6 cellular contexts compared by ENCODE assay signal in the genomic region with DNA sequence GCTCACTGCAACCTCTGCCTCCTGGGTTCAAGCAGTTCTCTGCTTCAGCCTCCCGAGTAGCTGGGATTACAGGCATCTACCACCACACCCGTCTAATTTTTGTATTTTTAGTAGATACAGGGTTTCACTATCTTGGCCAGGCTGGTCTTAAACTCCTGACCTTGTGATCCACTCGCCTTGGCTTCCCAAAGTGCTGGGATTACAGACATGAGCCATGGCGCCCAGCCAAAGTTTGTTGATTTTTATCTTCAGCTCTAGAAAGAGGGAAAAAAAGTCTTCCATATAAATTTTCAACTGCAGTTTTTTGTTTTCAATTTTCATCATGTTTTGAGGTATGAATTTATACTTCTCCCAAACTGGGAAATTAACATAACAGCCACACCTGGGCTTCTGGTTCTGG.
A peak's percentile ranks its signal among the peaks of the same experiment; 100 is the strongest.
DNase-seq lines count a peak whose midpoint lies in the region; FAIRE-seq and TF ChIP-seq lines count a peak whose summit lies in the region.
"Not testable (repeated sequence)": the region's sequence is repeated elsewhere in the genome, so short reads cannot be mapped to it uniquely, and the experiment has no call there.

No MANE protein-coding gene starts in this region.

- not testable (repeated sequence) for H3K4me1 ChIP-seq in Karpas-422 (ENCODE audit: low read length); adrenal gland (replicated peaks in 1 of 2)
- H3K4me1 ChIP-seq in endothelial cell of umbilical vein (ENCODE audit: control insufficient read depth, extremely low read depth, insufficient read depth, low read length) = peaks cover 15% of the 10 kb centered on the region

- not testable (repeated sequence) for FAIRE-seq in endothelial cell of umbilical vein (lab: Jason Lieb, UNC)

- not testable (repeated sequence) for BruUV-seq in endothelial cell of umbilical vein (replicated peaks; lab: Mats Ljungman, UMichigan)

- not testable (repeated sequence) for TF ChIP-seq POLR2A in adrenal gland (IDR thresholded peaks at IDR 0.05); endothelial cell of umbilical vein (IDR thresholded peaks at IDR 0.05; ENCODE audit: low read depth, low read length)

- WGBS in adrenal gland, 4 donors = 60 to 71% (median 64%) methylated on average over 4 of the region's 4 CpGs

- H3K4me2 ChIP-seq in Karpas-422 (ENCODE audit: low read depth, low read length, poor library complexity, severe bottlenecking); endothelial cell of umbilical vein (ENCODE audit: insufficient read depth, low read length): not testable (repeated sequence)

- POLR2A ChIA-PET in endothelial cell of umbilical vein (lab: Charles Lee) = not testable (repeated sequence)

- not testable (repeated sequence) for H4K20me1 ChIP-seq in Karpas-422 (ENCODE audit: insufficient read depth, low read depth, low read length); endothelial cell of umbilical vein (replicated peaks; ENCODE audit: control insufficient read depth, extremely low read depth, insufficient read depth, low read length)

- H3K9ac ChIP-seq in Karpas-422 (ENCODE audit: low read length); endothelial cell of umbilical vein (replicated peaks; ENCODE audit: extremely low read depth, insufficient read depth, low read length): not testable (repeated sequence)

- TF ChIP-seq CTCF in adrenal gland (IDR thresholded peaks at IDR 0.05); choroid plexus epithelial cell (conservative IDR thresholded peaks at IDR 0.05; ENCODE audit: low read depth, low read length); endothelial cell of umbilical vein (IDR thresholded peaks at IDR 0.05; ENCODE audit: extremely low read depth in 1 of 2, insufficient read depth in 1 of 2, low read depth in 1 of 2, low read length in 2 of 2): not testable (repeated sequence)

- not testable (repeated sequence) for H3K27ac ChIP-seq in Karpas-422 (ENCODE audit: low read length); adrenal gland; endothelial cell of umbilical vein (ENCODE audit: insufficient read depth, low read depth, low read length)

- not testable (repeated sequence) for H3K4me3 ChIP-seq in Karpas-422 (ENCODE audit: low read length); adrenal gland; choroid plexus epithelial cell (ENCODE audit: low read depth, low read length); endothelial cell of umbilical vein (replicated peaks in 1 of 3; ENCODE audit: insufficient read depth in 1 of 3, low read depth in 1 of 3, low read length in 3 of 3)

- H3K9me2 ChIP-seq in Karpas-422 (replicated peaks; ENCODE audit: insufficient read depth, low read length) = not testable (repeated sequence)

- peaks cover 53% of the 10 kb centered on the region for H3K36me3 ChIP-seq in Karpas-422 (ENCODE audit: insufficient read depth, low read length)
- H3K36me3 ChIP-seq in adrenal gland (replicated peaks in 1 of 2); endothelial cell of umbilical vein (ENCODE audit: control insufficient read depth in 2 of 2, extremely low read depth in 1 of 2, insufficient read depth in 2 of 2, low read length in 2 of 2): not testable (repeated sequence)

- not testable (repeated sequence) for H3K9me1 ChIP-seq in endothelial cell of umbilical vein (replicated peaks; ENCODE audit: control insufficient read depth, extremely low read depth, insufficient read depth, low read length)

- dilution Hi-C loops in endothelial cell of umbilical vein (cut with MboI; ENCODE audit: extremely low pct_ligation_motif_present, low sequenced_read_pairs) = not testable (repeated sequence)

- not testable (repeated sequence) for H3K27me3 ChIP-seq in Karpas-422 (ENCODE audit: low read length); adrenal gland; endothelial cell of umbilical vein (ENCODE audit: control insufficient read depth in 2 of 2, insufficient read depth in 2 of 2, low read length in 2 of 2)

- CTCF ChIA-PET in endothelial cell of umbilical vein (lab: Charles Lee) = interaction anchor here (0.6 to 2.3 kb wide), 4 partner anchors 13 to 819 kb away, joined by 3 to 5 read pairs (median 4); no protein-coding TSS in a partner anchor

- intact Hi-C loops in adrenal gland (cut with DNase I) = loop anchor here in 1 of 2 donors (10.0 kb wide), 1 partner anchor 75 kb away; no protein-coding TSS in a partner anchor
- intact Hi-C loops in endothelial cell of umbilical vein (cut with micrococcal nuclease) = loop anchor here (10.0 kb wide), 1 partner anchor 475 kb away; no protein-coding TSS in a partner anchor

- H3K9me3 ChIP-seq in Karpas-422 (ENCODE audit: low read length); adrenal gland (replicated peaks in 1 of 3); endothelial cell of umbilical vein (replicated peaks; ENCODE audit: control insufficient read depth, insufficient read depth, low read length): not testable (repeated sequence)

- peak; percentile 38 for DNase-seq in EH (ENCODE audit: low read depth)
- peak; percentile 27 for DNase-seq in Karpas-422
- DNase-seq in adrenal gland = peak in 4 of 7 donors; percentile 12 to 51 (median 36)
- peak; percentile 28 for DNase-seq in choroid plexus epithelial cell (ENCODE audit: low read depth)
- DNase-seq in endothelial cell of umbilical vein (ENCODE audit: low read depth, low spot score) = peak; percentile 9
- DNase-seq in lung microvascular endothelial cell (ENCODE audit: low read depth in 2 of 2) = peak; percentile 15 to 29

- H2AFZ ChIP-seq in Karpas-422 (ENCODE audit: low read length); endothelial cell of umbilical vein (ENCODE audit: low read depth, low read length): not testable (repeated sequence)

- H3K79me2 ChIP-seq in Karpas-422 (ENCODE audit: low read length) (peaks cover 58% of the 10 kb centered on the region), endothelial cell of umbilical vein (ENCODE audit: control insufficient read depth, insufficient read depth, low read length) (peaks cover 27% of the 10 kb centered on the region)
